In the genomic region with DNA sequence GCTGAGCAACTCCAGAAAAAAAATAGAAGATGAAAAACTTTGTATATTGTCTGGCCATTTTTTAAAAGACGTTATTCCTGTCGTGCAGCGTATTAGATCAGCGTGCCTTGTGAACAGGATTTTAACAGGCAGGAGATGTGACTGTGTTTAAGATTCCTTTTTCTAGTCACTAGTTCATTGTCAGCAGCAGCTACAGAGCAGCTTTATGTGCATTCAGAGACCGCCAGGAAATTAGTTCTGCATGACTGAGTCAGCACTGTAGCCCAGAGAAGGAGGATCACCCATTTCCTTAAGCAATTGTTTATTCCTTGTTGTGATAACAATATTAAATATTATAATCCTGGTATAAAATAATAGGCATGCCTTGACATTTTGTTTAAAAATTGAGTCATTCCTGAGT, we compare ENCODE assay signal across 11 cellular contexts.
A peak's percentile ranks its signal among the peaks of the same experiment; 100 is the strongest.
DNase-seq lines count a peak whose midpoint lies in the region; ATAC-seq and TF ChIP-seq lines count a peak whose summit lies in the region.
"Had no signal": no experiment of that assay in that cellular context is flagged by ENCODE, and none has a peak within 500 bp of the region (broad histone marks: within the 10 kb centered on the region; RNA-seq: fewer than 3 reads in every experiment).

No MANE protein-coding gene starts in this region.

- ATAC-seq in GM19023 (IDR thresholded peaks at IDR 0.05; ENCODE audit: unreplicated experiment), result no peak
- ATAC-seq: left cardiac atrium; stimulated activated naive CD8-positive, alpha-beta T cell treated with anti-CD3 and anti-CD28 coated beads, Interleukin-15, amount 100 ng/mL, for 72 hours had no signal

- H3K27ac Mint-ChIP-seq in endodermal cell, result no peak overlapping the region
- H3K27ac Mint-ChIP-seq: stimulated activated naive CD8-positive, alpha-beta T cell treated with anti-CD3 and anti-CD28 coated beads, Interleukin-15, amount 100 ng/mL, for 72 hours had no signal

- H3F3A ChIP-seq in PC-9 (ENCODE audit: insufficient read depth, low read depth), result no peaks in the 10 kb centered on the region

- H3K27ac ChIP-seq in HEK293 (ENCODE audit: extremely low read depth, low read depth, low read length), result no peak overlapping the region
- peak overlapping the region; percentile 72 for H3K27ac ChIP-seq in endodermal cell (ENCODE audit: low read depth, low read length)
- H3K27ac ChIP-seq in PC-9, result no peak overlapping the region

- H3K4me2 ChIP-seq in PC-9, result no peak overlapping the region

- H2AFZ ChIP-seq in PC-9, result no peak overlapping the region

- peaks cover 2% of the 10 kb centered on the region for H3K4me1 Mint-ChIP-seq in endodermal cell
- H3K4me1 Mint-ChIP-seq: stimulated activated naive CD8-positive, alpha-beta T cell treated with anti-CD3 and anti-CD28 coated beads, Interleukin-15, amount 100 ng/mL, for 72 hours had no signal

- CTCF ChIA-PET in HEK293 (lab: Yijun Ruan, JAX), result interaction anchor here (0.7 to 1.1 kb wide), 2 partner anchors 216 to 227 kb away, joined by 3 read pairs; no protein-coding TSS in a partner anchor
- CTCF ChIA-PET in PC-9 (lab: Charles Lee), result no interaction called here

- TF ChIP-seq CTCF in HEK293 (tag by site-specific recombination; IDR thresholded peaks at IDR 0.05) (no peak), endodermal cell (conservative IDR thresholded peaks at IDR 0.05) (no peak), PC-9 (conservative IDR thresholded peaks at IDR 0.05) (no peak)

- H3K36me3 Mint-ChIP-seq in endodermal cell (ENCODE audit: low read depth), result no peaks in the 10 kb centered on the region

- 47 to 56% methylated on average over 5 of the region's 5 CpGs for WGBS in endodermal cell (ENCODE audit: insufficient coverage in 1 of 2, insufficient read length in 1 of 2), 2 experiments

- H3K4me3 Mint-ChIP-seq in endodermal cell, result no peak overlapping the region
- H3K4me3 Mint-ChIP-seq: stimulated activated naive CD8-positive, alpha-beta T cell treated with anti-CD3 and anti-CD28 coated beads, Interleukin-15, amount 100 ng/mL, for 72 hours had no signal

- H3K36me3 ChIP-seq in HEK293 (ENCODE audit: control insufficient read depth in 2 of 2, insufficient read depth in 1 of 2, low read length in 2 of 2), result no peaks in the 10 kb centered on the region
- H3K36me3 ChIP-seq in endodermal cell (ENCODE audit: control insufficient read depth, insufficient read depth, low read length), result no peaks in the 10 kb centered on the region
- H3K36me3 ChIP-seq in PC-9 (ENCODE audit: low read depth), result no peaks in the 10 kb centered on the region

- DNase-seq in NCI-H446 treated with DMSO at 0.1 percent for 48 hours (lab: John Stamatoyannopoulos, UW) (peak; percentile 87), endodermal cell (peak; percentile 44), renal cortical epithelial cell (ENCODE audit: low read depth) (peak; percentile 7), SW480 (ENCODE audit: low spot score) (no peak), PC-9 (no peak), AG08396 (ENCODE audit: low spot score) (no peak)
- DNase-seq: activated effector memory CD4-positive, alpha-beta T cell treated with anti-CD3 and anti-CD28 coated beads, Interleukin-2, amount 50 U/mL, for 16 hours; left cardiac atrium; stimulated activated naive CD8-positive, alpha-beta T cell treated with anti-CD3 and anti-CD28 coated beads, Interleukin-15, amount 100 ng/mL, for 72 hours had no signal

- no peaks in the 10 kb centered on the region for H3K4me1 ChIP-seq in HEK293 (ENCODE audit: control insufficient read depth, insufficient read depth, low read length)
- H3K4me1 ChIP-seq in endodermal cell (ENCODE audit: control insufficient read depth, insufficient read depth, low read length), result no peaks in the 10 kb centered on the region
- no peaks in the 10 kb centered on the region for H3K4me1 ChIP-seq in PC-9 (replicated peaks; ENCODE audit: insufficient read depth)

- H3K9me3 Mint-ChIP-seq in endodermal cell, result no peaks in the 10 kb centered on the region
- H3K9me3 Mint-ChIP-seq: stimulated activated naive CD8-positive, alpha-beta T cell treated with anti-CD3 and anti-CD28 coated beads, Interleukin-15, amount 100 ng/mL, for 72 hours had no signal

- BruUV-seq in PC-9 (replicated peaks; lab: Mats Ljungman, UMichigan), result no TSS peak

- no peaks in the 10 kb centered on the region for H3K27me3 Mint-ChIP-seq in endodermal cell (ENCODE audit: insufficient read depth)
- H3K27me3 Mint-ChIP-seq: stimulated activated naive CD8-positive, alpha-beta T cell treated with anti-CD3 and anti-CD28 coated beads, Interleukin-15, amount 100 ng/mL, for 72 hours had no signal

- H3K9me3 ChIP-seq in HEK293 (ENCODE audit: control insufficient read depth, insufficient read depth, low read depth, low read length), result no peaks in the 10 kb centered on the region
- H3K9me3 ChIP-seq in endodermal cell (ENCODE audit: control insufficient read depth, low read length), result no peaks in the 10 kb centered on the region
- H3K9me3 ChIP-seq in PC-9 (ENCODE audit: insufficient read depth, low read depth), result no peaks in the 10 kb centered on the region

- POLR2A ChIA-PET in HEK293 (lab: Yijun Ruan, JAX), result no interaction called here
- POLR2A ChIA-PET in PC-9 (lab: Charles Lee; ENCODE audit: unreplicated experiment), result no interaction called here

- intact Hi-C loops in PC-9 (cut with micrococcal nuclease; ENCODE audit: unreplicated experiment), result no loop called here

- H4K20me1 ChIP-seq in PC-9 (ENCODE audit: insufficient read depth), result no peaks in the 10 kb centered on the region

- H3K4me3 ChIP-seq in HEK293 (ENCODE audit: low read depth, low read length) (no peak overlapping the region), endodermal cell (ENCODE audit: low read length) (no peak overlapping the region), PC-9 (no peak overlapping the region)

- H3K9ac ChIP-seq in endodermal cell (ENCODE audit: extremely low read depth, low read length, poor library complexity, severe bottlenecking), result no peak overlapping the region

- no peaks in the 10 kb centered on the region for H3K79me2 ChIP-seq in PC-9 (ENCODE audit: low read depth)

- no peaks in the 10 kb centered on the region for H3K27me3 ChIP-seq in endodermal cell (ENCODE audit: control insufficient read depth, insufficient read depth, low read length, poor library complexity, severe bottlenecking)
- H3K27me3 ChIP-seq in PC-9 (ENCODE audit: insufficient read depth, low read depth), result no peaks in the 10 kb centered on the region

- no peaks in the 10 kb centered on the region for H3K9me2 ChIP-seq in PC-9 (ENCODE audit: insufficient read depth)

TF ChIP-seq in HEK293, 187 proteins besides CTCF, POLR2A, EP300 and RAD21:
- TF ChIP-seq SETDB1 (IDR thresholded peaks at IDR 0.05; ENCODE audit: insufficient read length, low read length) (no peak), ZNF660 (tag by site-specific recombination; IDR thresholded peaks at IDR 0.05) (0 out of 2 replicates have a peak, but pooled peaks have one; percentile 34)

Comparison
In these comparisons a context has a peak if more than half of its experiments do, and no peak if none do; other contexts are left out.
1. DNase-seq: peak in NCI-H446 treated with DMSO at 0.1 percent for 48 hours (single experiment), endodermal cell (single experiment) and renal cortical epithelial cell (single experiment); none in SW480 (single experiment), PC-9 (0 of 2) and AG08396 (single experiment).